Comparison of ENCODE assay signal across 10 cellular contexts in genomic region chr1:2583871-2584341, GRCh38. TPM values are rescaled to one million over a fixed set of nuclear protein-coding genes. Genes with fewer than 3 reads are reported as not detected.
DNase-seq lines count a peak whose midpoint lies in the region; ATAC-seq and TF ChIP-seq lines count a peak whose summit lies in the region.
"Had no signal": no experiment of that assay in that cellular context is flagged by ENCODE, and none has a peak within 500 bp of the region (broad histone marks: within the 10 kb centered on the region; RNA-seq: fewer than 3 reads in every experiment).

No MANE protein-coding gene starts in this region.

- no peaks in the 10 kb centered on the region for H3K9me3 Mint-ChIP-seq in CD4-positive, alpha-beta memory T cell
- peaks cover 2% of the 10 kb centered on the region for H3K9me3 Mint-ChIP-seq in activated T-helper 17 cell treated with anti-CD3 and anti-CD28 coated beads, Interleukin-2, amount 50 U/mL, for 72 hours

- ATAC-seq in activated T-helper 17 cell treated with anti-CD3 and anti-CD28 coated beads, Interleukin-2, amount 50 U/mL, for 72 hours (replicated peaks), result peak; percentile 4
- ATAC-seq in mucosa of descending colon, result no peak
- no peak for ATAC-seq in GM21381 (IDR thresholded peaks at IDR 0.05; ENCODE audit: unreplicated experiment)
- no peak for ATAC-seq in PC-3

- no peaks in the 10 kb centered on the region for H3K9me2 ChIP-seq in PC-3 (replicated peaks; ENCODE audit: low read length)

- intact Hi-C loops in CD4-positive, alpha-beta memory T cell (cut with micrococcal nuclease), result no loop called here
- intact Hi-C loops in mucosa of descending colon (cut with DNase I, micrococcal nuclease), result no loop called here
- intact Hi-C loops in PC-3 (cut with micrococcal nuclease), result no loop called here

- H3K4me1 ChIP-seq in CD4-positive, alpha-beta memory T cell (ENCODE audit: insufficient read depth, low read length), result peaks cover 62% of the 10 kb centered on the region
- H3K4me1 ChIP-seq in mucosa of descending colon (ENCODE audit: low read depth) (peaks cover 25% of the 10 kb centered on the region), PC-3 (ENCODE audit: insufficient read depth, low read length) (peaks cover 14% of the 10 kb centered on the region)

- H3K4me2 ChIP-seq in PC-3 (ENCODE audit: low read length), result no peak overlapping the region

- peak overlapping the region; percentile 60 to 96 (median 89) for H3K4me3 Mint-ChIP-seq in CD4-positive, alpha-beta memory T cell
- H3K4me3 Mint-ChIP-seq in activated T-helper 17 cell treated with anti-CD3 and anti-CD28 coated beads, Interleukin-2, amount 50 U/mL, for 72 hours, result peak overlapping the region; percentile 85

- H3F3A ChIP-seq in PC-3 (ENCODE audit: low read length, unreplicated experiment), result no peaks in the 10 kb centered on the region

- POLR2A ChIA-PET in CD4-positive, alpha-beta memory T cell (lab: Charles Lee; ENCODE audit: partially characterized antibody), result interaction anchor here (1.1 to 7.1 kb wide), 10 partner anchors 21 to 355 kb away, joined by 3 to 189 read pairs (median 29); partner anchors contain the start of genes HES5, MORN1, PANK4 and PEX10
- POLR2A ChIA-PET in PC-3 (lab: Charles Lee; ENCODE audit: unreplicated experiment), result interaction anchor here (0.6 kb wide), 1 partner anchor 836 kb away, joined by 5 read pairs; no protein-coding TSS in a partner anchor

- peak; percentile 52 to 76 (median 62) for DNase-seq in CD4-positive, alpha-beta memory T cell
- DNase-seq in mucosa of descending colon (peak; percentile 54 to 68 (median 56)), NOMO-1 treated with dmso at 0.1 percent for 144 hours (lab: John Stamatoyannopoulos, UW; ENCODE audit: unreplicated experiment) (no peak), NOMO-1 treated with DMSO at 0.1 percent for 48 hours (lab: John Stamatoyannopoulos, UW; ENCODE audit: unreplicated experiment) (no peak), PC-3 (no peak)
- DNase-seq: kidney glomerular epithelial cell had no signal

- H3K27me3 ChIP-seq in CD4-positive, alpha-beta memory T cell (ENCODE audit: insufficient read depth, low read length), result no peaks in the 10 kb centered on the region
- H3K27me3 ChIP-seq in PC-3 (ENCODE audit: low read length), result no peaks in the 10 kb centered on the region

- H3K9ac ChIP-seq in PC-3 (ENCODE audit: low read length), result no peak overlapping the region

- H3K27ac ChIP-seq in CD4-positive, alpha-beta memory T cell (ENCODE audit: low read depth, low read length), result peak overlapping the region; percentile 90
- H3K27ac ChIP-seq in KOPT-K1 (ENCODE audit: low read depth, low read length, poor library complexity, severe bottlenecking), result peak overlapping the region; percentile 93
- no peak overlapping the region for H3K27ac ChIP-seq in PC-3 (ENCODE audit: low read length)

- H3K4me1 Mint-ChIP-seq in CD4-positive, alpha-beta memory T cell, result peaks cover 29 to 69% (median 50%) of the 10 kb centered on the region in 4 donors
- peaks cover 41% of the 10 kb centered on the region for H3K4me1 Mint-ChIP-seq in activated T-helper 17 cell treated with anti-CD3 and anti-CD28 coated beads, Interleukin-2, amount 50 U/mL, for 72 hours

- H3K27me3 Mint-ChIP-seq in CD4-positive, alpha-beta memory T cell, result no peaks in the 10 kb centered on the region
- no peaks in the 10 kb centered on the region for H3K27me3 Mint-ChIP-seq in activated T-helper 17 cell treated with anti-CD3 and anti-CD28 coated beads, Interleukin-2, amount 50 U/mL, for 72 hours

- H3K79me2 ChIP-seq in PC-3 (ENCODE audit: low read length), result peaks cover 16% of the 10 kb centered on the region; the same call in 1 of the 2 replicates

- CTCF ChIA-PET in CD4-positive, alpha-beta memory T cell (lab: Charles Lee; ENCODE audit: partially characterized antibody), result interaction anchor here (0.9 to 4.7 kb wide), 5 partner anchors 23 to 170 kb away, joined by 3 to 37 read pairs (median 24); partner anchors contain the start of genes PANK4 and TNFRSF14
- CTCF ChIA-PET in PC-3 (lab: Charles Lee), result no interaction called here

- no peaks in the 10 kb centered on the region for H4K20me1 ChIP-seq in PC-3 (ENCODE audit: low read length)

- no peaks in the 10 kb centered on the region for H3K9me3 ChIP-seq in CD4-positive, alpha-beta memory T cell (ENCODE audit: control insufficient read depth in 1 of 2, low read length in 2 of 2)
- H3K9me3 ChIP-seq in KOPT-K1 (ENCODE audit: insufficient read depth, low read length, poor library complexity, severe bottlenecking), result no peaks in the 10 kb centered on the region
- no peaks in the 10 kb centered on the region for H3K9me3 ChIP-seq in mucosa of descending colon
- H3K9me3 ChIP-seq in PC-3 (ENCODE audit: low read length), result no peaks in the 10 kb centered on the region

- peaks cover 0 to 8% of the 10 kb centered on the region in 2 donors for H3K36me3 Mint-ChIP-seq in CD4-positive, alpha-beta memory T cell
- H3K36me3 Mint-ChIP-seq in activated T-helper 17 cell treated with anti-CD3 and anti-CD28 coated beads, Interleukin-2, amount 50 U/mL, for 72 hours (ENCODE audit: low read depth), result peaks cover 23% of the 10 kb centered on the region

- H3K36me3 ChIP-seq in CD4-positive, alpha-beta memory T cell (ENCODE audit: insufficient read depth, low read length), result no peaks in the 10 kb centered on the region
- H3K36me3 ChIP-seq in KOPT-K1 (ENCODE audit: insufficient read depth, low read length) (no peaks in the 10 kb centered on the region), mucosa of descending colon (ENCODE audit: low read depth) (peaks cover 2% of the 10 kb centered on the region), PC-3 (ENCODE audit: low read depth, low read length) (0 out of 2 replicates have a peak, but pooled peaks cover under 1% of the 10 kb centered on the region)

- BruUV-seq in PC-3 (replicated peaks; lab: Mats Ljungman, UMichigan), result no TSS peak

- no peak for TF ChIP-seq CTCF in mucosa of descending colon (IDR thresholded peaks at IDR 0.05)
- TF ChIP-seq CTCF in PC-3 (conservative IDR thresholded peaks at IDR 0.05; ENCODE audit: low read depth, low read length), result no peak

- no peak overlapping the region for H2AFZ ChIP-seq in PC-3 (ENCODE audit: low read length)

- peak overlapping the region; percentile 33 to 34 for H3K4me3 ChIP-seq in CD4-positive, alpha-beta memory T cell (ENCODE audit: low read length in 2 of 2)
- H3K4me3 ChIP-seq in mucosa of descending colon (no peak overlapping the region), PC-3 (ENCODE audit: low read length) (no peak overlapping the region)

- H3K27ac Mint-ChIP-seq in CD4-positive, alpha-beta memory T cell, result peak overlapping the region; percentile 92 to 99 (median 96)
- H3K27ac Mint-ChIP-seq in activated T-helper 17 cell treated with anti-CD3 and anti-CD28 coated beads, Interleukin-2, amount 50 U/mL, for 72 hours, result peak overlapping the region; percentile 89

RNA-seq across cellular contexts. Expression of gene PRXL2B, which starts 2.7 kb away (rescaled TPM):
- total RNA-seq in CD4-positive, alpha-beta memory T cell, result 10 to 100 TPM; 26.5 to 27.2 TPM
- polyA plus RNA-seq in CD4-positive, alpha-beta memory T cell, result 10 to 100 TPM; 21.4 to 23.5 TPM
- 10 to 100 TPM; 27.4 to 36.3 TPM for total RNA-seq in activated T-helper 17 cell treated with anti-CD3 and anti-CD28 coated beads, Interleukin-2, amount 50 U/mL, for 72 hours
- total RNA-seq in mucosa of descending colon (10 to 100 TPM; 45.2 to 65.5 (median 48.3) TPM), PC-3 (2014; rRNA removed) (75.0 and 85.0 TPM in 2 replicates)

RNA-seq across cellular contexts. Expression of gene TNFRSF14, which starts 27.7 kb away (rescaled TPM):
- total RNA-seq in CD4-positive, alpha-beta memory T cell, result 100 to 1,000 TPM; 170 to 173 TPM
- polyA plus RNA-seq in CD4-positive, alpha-beta memory T cell, result 10 to 100 TPM; 59.6 to 66.1 TPM
- total RNA-seq in activated T-helper 17 cell treated with anti-CD3 and anti-CD28 coated beads, Interleukin-2, amount 50 U/mL, for 72 hours, result 100 to 1,000 TPM in 1 of 2 donors, 10 to 100 TPM in 1; 93.2 to 299 TPM
- 100 to 1,000 TPM; 143 to 206 (median 146) TPM for total RNA-seq in mucosa of descending colon
- total RNA-seq in PC-3 (2014; rRNA removed), result 21.1 and 25.5 TPM in 2 replicates

RNA-seq across cellular contexts. Expression of gene MMEL1, which starts 48.9 kb away (rescaled TPM):
- total RNA-seq in CD4-positive, alpha-beta memory T cell, result under 1 TPM; 0.67 to 0.90 TPM
- 1 to 10 TPM; 5.5 to 8.1 TPM for polyA plus RNA-seq in CD4-positive, alpha-beta memory T cell
- under 1 TPM; 0.54 to 0.87 TPM for total RNA-seq in activated T-helper 17 cell treated with anti-CD3 and anti-CD28 coated beads, Interleukin-2, amount 50 U/mL, for 72 hours
- 10 to 100 TPM in 1 of 3 donors, 1 to 10 TPM in 2; 4.2 to 10.9 (median 9.4) TPM for total RNA-seq in mucosa of descending colon
- total RNA-seq in PC-3 (2014; rRNA removed), result 1.8 TPM in 1 of 2 replicates, not detected in the other
- total RNA-seq: M059J had no signal

RNA-seq across cellular contexts. Expression of gene HES5, which starts 53.8 kb away (rescaled TPM):
- total RNA-seq in CD4-positive, alpha-beta memory T cell, result not detected
- not detected for polyA plus RNA-seq in CD4-positive, alpha-beta memory T cell
- total RNA-seq in activated T-helper 17 cell treated with anti-CD3 and anti-CD28 coated beads, Interleukin-2, amount 50 U/mL, for 72 hours, result not detected
- 1 to 10 TPM; 1.3 to 7.8 (median 1.6) TPM for total RNA-seq in mucosa of descending colon
- total RNA-seq in PC-3 (2014; rRNA removed), result 0.84 and 1.8 TPM in 2 replicates
- total RNA-seq: M059J had no signal

RNA-seq across cellular contexts. Expression of gene PANK4, which starts 57.5 kb away (rescaled TPM):
- total RNA-seq in CD4-positive, alpha-beta memory T cell, result 10 to 100 TPM; 88.9 to 93.7 TPM
- polyA plus RNA-seq in CD4-positive, alpha-beta memory T cell, result 10 to 100 TPM; 10.6 to 24.4 TPM
- total RNA-seq in activated T-helper 17 cell treated with anti-CD3 and anti-CD28 coated beads, Interleukin-2, amount 50 U/mL, for 72 hours, result 10 to 100 TPM; 41.7 to 54.9 TPM
- 10 to 100 TPM; 28.1 to 51.6 (median 44.7) TPM for total RNA-seq in mucosa of descending colon
- 69.4 and 86.9 TPM in 2 replicates for total RNA-seq in PC-3 (2014; rRNA removed)

Comparison
In these comparisons a context has a peak if more than half of its experiments do, and no peak if none do; other contexts are left out.
1. DNase-seq: peak in CD4-positive, alpha-beta memory T cell (5 of 5) and mucosa of descending colon (3 of 3); none in NOMO-1 treated with dmso at 0.1 percent for 144 hours (single experiment), NOMO-1 treated with DMSO at 0.1 percent for 48 hours (single experiment) and PC-3 (single experiment).
2. H3K4me3 ChIP-seq: peak in CD4-positive, alpha-beta memory T cell (2 of 2); none in mucosa of descending colon (single experiment) and PC-3 (single experiment).